In genomic region chr6:130981409-130981808, GRCh38 we compare ENCODE assay signal across 17 cellular contexts.
DNase-seq lines count a peak whose midpoint lies in the region; ATAC-seq, FAIRE-seq and TF ChIP-seq lines count a peak whose summit lies in the region.
"Had no signal": no experiment of that assay in that cellular context is flagged by ENCODE, and none has a peak within 500 bp of the region (broad histone marks: within the 10 kb centered on the region; RNA-seq: fewer than 3 reads in every experiment).

No MANE protein-coding gene starts in this region.

- FAIRE-seq in D721Med (lab: Jason Lieb, UNC), result no peak
- FAIRE-seq in GM12892 (lab: Jason Lieb, UNC), result no peak
- FAIRE-seq: urothelium cell line had no signal

- intact Hi-C loops in left cardiac atrium (cut with DNase I), result no loop called here

- no peaks in the 10 kb centered on the region for H3K36me3 ChIP-seq in GM23248 (ENCODE audit: low read depth)

- DNase-seq in GM23248 (peak; percentile 47), amniotic epithelial cell (ENCODE audit: low read depth) (peak; percentile 52), left cardiac atrium (no peak), superior temporal gyrus (ENCODE audit: extremely low spot score) (peak; percentile 38), D721Med (ENCODE audit: insufficient read length, low spot score) (no peak), T1000 (lab: John Stamatoyannopoulos, UW) (no peak), GM12892 (ENCODE audit: insufficient read length) (no peak)
- DNase-seq: activated CD4-positive, CD25-positive, alpha-beta regulatory T cell; activated gamma-delta T cell treated with Interleukin-2 at 50 U/mL for 16 hours; CD8-positive, alpha-beta T cell; foreskin keratinocyte; GDM1; NCI-H526 treated with DMSO at 0.1 percent for 48 hours; PC-9; stimulated activated naive CD4-positive, alpha-beta T cell treated with Interleukin-2 at 50 U/mL for 16 hours; SW 1271 had no signal

- H3K4me3 ChIP-seq in GM23248, result no peak overlapping the region
- H3K4me3 ChIP-seq: PC-9 had no signal

- H3K9me2 ChIP-seq in GM23248 (ENCODE audit: insufficient read depth), result no peaks in the 10 kb centered on the region

- H3K9me3 ChIP-seq in GM23248 (ENCODE audit: low read depth), result no peaks in the 10 kb centered on the region

- TF ChIP-seq POLR2A in GM12892 (IDR thresholded peaks at IDR 0.05; ENCODE audit: low read depth, low read length), result no peak

- no peak overlapping the region for H3K9ac ChIP-seq in GM23248

- H3K79me2 ChIP-seq in GM23248 (ENCODE audit: insufficient read depth), result peaks cover 53% of the 10 kb centered on the region

- in situ Hi-C loops in GM23248 (cut with MboI), result no loop called here

- H3K4me1 ChIP-seq in GM23248 (ENCODE audit: insufficient read depth), result no peaks in the 10 kb centered on the region
- H3K4me1 ChIP-seq: foreskin keratinocyte had no signal

- no peak overlapping the region for H2AFZ ChIP-seq in GM23248
- H2AFZ ChIP-seq: PC-9 had no signal

- H3F3A ChIP-seq in GM23248 (ENCODE audit: insufficient read depth), result no peaks in the 10 kb centered on the region

- ATAC-seq in left cardiac atrium, result peak; percentile 50 to 67
- ATAC-seq: CD8-positive, alpha-beta T cell; foreskin keratinocyte had no signal

- TF ChIP-seq CTCF in D721Med (IDR thresholded peaks at IDR 0.05; ENCODE audit: insufficient read depth, missing control alignments), result no peak

- no peaks in the 10 kb centered on the region for H3K27me3 ChIP-seq in GM23248 (replicated peaks; ENCODE audit: insufficient read depth)
- H3K27me3 ChIP-seq: foreskin keratinocyte had no signal

- H3K4me2 ChIP-seq in GM23248 (ENCODE audit: unreplicated experiment), result no peak overlapping the region
- H3K4me2 ChIP-seq: PC-9 had no signal

- H4K20me1 ChIP-seq in GM23248 (ENCODE audit: insufficient read depth), result no peaks in the 10 kb centered on the region

- H3K27ac ChIP-seq in GM23248, result no peak overlapping the region
- H3K27ac ChIP-seq: foreskin keratinocyte, PC-9 had no signal

Comparison
In these comparisons a context has a peak if more than half of its experiments do, and no peak if none do; other contexts are left out.
1. DNase-seq: peak in GM23248 (single experiment), amniotic epithelial cell (single experiment) and superior temporal gyrus (single experiment); none in left cardiac atrium (single experiment), D721Med (single experiment), T1000 (single experiment) and GM12892 (single experiment).